Comparison of ENCODE assay signal across 34 cellular contexts in the genomic region with DNA sequence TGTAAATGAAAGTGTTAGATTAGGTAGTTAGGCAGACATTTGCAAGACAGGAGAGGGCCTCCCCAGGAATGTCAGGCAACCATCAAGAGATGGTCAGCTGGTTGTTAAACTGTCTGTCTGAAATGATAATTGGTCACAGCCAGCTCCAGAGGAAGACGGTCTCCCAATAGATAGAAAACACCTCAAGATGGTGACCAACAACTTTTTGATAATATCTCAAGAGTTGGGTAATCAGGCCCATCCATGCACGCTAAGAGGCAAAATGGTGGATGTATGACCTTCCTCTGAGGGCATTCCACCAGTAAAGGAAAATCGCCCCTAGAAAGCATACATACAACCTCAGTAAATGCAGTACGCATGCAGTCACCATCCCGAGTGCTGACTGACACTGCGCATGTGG.
"Had no signal": no experiment of that assay in that cellular context is flagged by ENCODE, and none has a peak within 500 bp of the region (broad histone marks: within the 10 kb centered on the region; RNA-seq: fewer than 3 reads in every experiment).

No MANE protein-coding gene starts in this region.

- H3K9me3 ChIP-seq: MG63 had no signal

- DNase-seq: Karpas-422, Kasumi-1, MG63, MV-4-11, NCI-H1048, NCI-H1092, NCI-H1092 treated with DMSO at 0.1 percent for 48 hours, NCI-H1105, NCI-H1105 treated with DMSO at 0.1 percent for 48 hours, NCI-H1417, NCI-H1417 treated with DMSO at 0.1 percent for 48 hours, NCI-H1436, NCI-H1436 treated with DMSO at 0.1 percent for 48 hours, NCI-H146, NCI-H1694, NCI-H1694 treated with DMSO at 0.1 percent for 48 hours, NCI-H187, NCI-H187 treated with DMSO at 0.1 percent for 48 hours, NCI-H1930, NCI-H2029, NCI-H2029 treated with DMSO at 0.1 percent for 48 hours, NCI-H2081, NCI-H2081 treated with DMSO at 0.1 percent for 48 hours, NCI-H2107, NCI-H2171, NCI-H2171 treated with DMSO at 0.1 percent for 48 hours, NCI-H2227 treated with DMSO at 0.1 percent for 48 hours, NCI-H226, NCI-H345, NCI-H446 treated with DMSO at 0.1 percent for 48 hours, NCI-H510A, NCI-H510A treated with DMSO at 0.1 percent for 48 hours, NCI-H524, NCI-H524 treated with DMSO at 0.1 percent for 48 hours had no signal

- H3K36me3 ChIP-seq: MG63 had no signal

- H3K27me3 ChIP-seq: MG63 had no signal

- H3K4me3 ChIP-seq: MG63 had no signal
